In genomic region chr2:238337846-238338245, GRCh38 we compare ENCODE assay signal across 28 cellular contexts.
"Had no signal": no experiment of that assay in that cellular context is flagged by ENCODE, and none has a peak within 500 bp of the region (broad histone marks: within the 10 kb centered on the region; RNA-seq: fewer than 3 reads in every experiment).

No MANE protein-coding gene starts in this region.

- H3K4me1 ChIP-seq: esophagus squamous epithelium, left lung, lower lobe of right lung had no signal

- H3K27me3 ChIP-seq: dorsolateral prefrontal cortex, esophagus squamous epithelium, gastrocnemius medialis, heart right ventricle, left lung had no signal

- H3K27me3 Mint-ChIP-seq: effector memory CD8-positive, alpha-beta T cell; naive B cell had no signal

- FAIRE-seq: colon, endometrium, keratinocyte had no signal

- H3K9me3 Mint-ChIP-seq: effector memory CD8-positive, alpha-beta T cell; endodermal cell; mesothelial cell of epicardium; naive B cell had no signal

- H3K9me3 ChIP-seq: esophagus squamous epithelium, gastrocnemius medialis, heart right ventricle, left lung, lower lobe of right lung, mucosa of descending colon had no signal

- DNase-seq: dermis blood vessel endothelial cell; dorsolateral prefrontal cortex; effector CD8-positive, alpha-beta T cell; effector memory CD8-positive, alpha-beta T cell; endodermal cell; erythroblast; esophagus squamous epithelium; foreskin fibroblast; foreskin melanocyte; gastrocnemius medialis; glutamatergic neuron; head of caudate nucleus; heart right ventricle; hippocampal formation; left cardiac atrium; left lung; left ventricle myocardium superior; lower lobe of right lung; mesenchymal stem cell; mucosa of descending colon; naive B cell had no signal

- H3K4me1 Mint-ChIP-seq: naive B cell had no signal

- ATAC-seq: effector memory CD8-positive, alpha-beta T cell; esophagus mucosa; gastrocnemius medialis; heart right ventricle; left cardiac atrium; left lung; left ventricle myocardium superior; lower lobe of right lung; mucosa of descending colon had no signal

- H3K27ac Mint-ChIP-seq: effector memory CD8-positive, alpha-beta T cell; endodermal cell; mesothelial cell of epicardium had no signal

- H3K4me3 ChIP-seq: coronary artery, dorsolateral prefrontal cortex, esophagus squamous epithelium, gastrocnemius medialis, heart right ventricle, left lung, lower lobe of right lung, mucosa of descending colon had no signal

- H3K4me3 Mint-ChIP-seq: effector memory CD8-positive, alpha-beta T cell; endodermal cell; mesothelial cell of epicardium; naive B cell had no signal

- H3K27ac ChIP-seq: coronary artery, dorsolateral prefrontal cortex, epithelial cell of prostate, esophagus squamous epithelium, gastrocnemius medialis, heart right ventricle, left lung, lower lobe of right lung had no signal
